8 cellular contexts compared by ENCODE assay signal in the genomic region with DNA sequence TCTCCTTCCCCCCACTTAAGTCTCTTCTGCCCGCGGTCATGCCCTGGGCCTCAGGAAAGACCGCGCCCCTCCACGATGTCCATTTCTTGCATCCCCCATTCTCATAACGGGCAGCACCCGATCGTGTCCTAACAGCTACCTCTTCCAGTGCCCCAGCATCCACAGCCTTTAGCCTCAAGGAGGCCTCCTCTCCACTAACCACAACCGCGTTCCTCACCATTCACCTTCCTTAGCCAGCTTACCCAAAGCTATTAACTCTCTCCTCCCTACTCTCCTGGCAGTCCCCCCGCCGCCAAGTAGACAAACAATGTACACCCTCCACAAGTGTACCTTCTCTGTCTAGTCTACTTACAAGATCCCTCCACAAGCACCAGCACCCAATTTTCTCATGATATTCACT. TPM values are rescaled to one million over a fixed set of nuclear protein-coding genes. Genes with fewer than 3 reads are reported as not detected.
DNase-seq lines count a peak whose midpoint lies in the region; ATAC-seq and TF ChIP-seq lines count a peak whose summit lies in the region.

No MANE protein-coding gene starts in this region.

- TSS peak; percentile 88 for BruUV-seq in MCF 10A (replicated peaks; lab: Mats Ljungman, UMichigan)

- CTCF ChIA-PET in MCF 10A (lab: Yijun Ruan, JAX): interaction anchor here (0.6 kb wide), 1 partner anchor 11 kb away, joined by 3 read pairs; no protein-coding TSS in a partner anchor

- H3K36me3 ChIP-seq in Loucy (ENCODE audit: insufficient read depth, low read length) (no peaks in the 10 kb centered on the region), left lung (no peaks in the 10 kb centered on the region), thymus (ENCODE audit: control insufficient read depth, insufficient read depth) (no peaks in the 10 kb centered on the region)

- peak overlapping the region; percentile 92 for H2AFZ ChIP-seq in Loucy (ENCODE audit: low read length)

- H3K9ac ChIP-seq in Loucy (ENCODE audit: low read depth, low read length, poor library complexity, severe bottlenecking): peak overlapping the region; percentile 79

- peak overlapping the region; percentile 83 for H3K4me3 Mint-ChIP-seq in MCF 10A (ENCODE audit: unreplicated experiment)

- no peaks in the 10 kb centered on the region for H3K9me3 ChIP-seq in Loucy (ENCODE audit: insufficient read depth, low read depth, low read length)
- no peaks in the 10 kb centered on the region for H3K9me3 ChIP-seq in left lung
- no peaks in the 10 kb centered on the region for H3K9me3 ChIP-seq in thymus (ENCODE audit: control insufficient read depth)

- POLR2A ChIA-PET in MCF 10A (lab: Yijun Ruan, JAX): interaction anchor here (0.6 to 2.6 kb wide), 6 partner anchors 95 to 1567 kb away, joined by 3 to 11 read pairs (median 3); a partner anchor contains a TSS

- H3K27ac ChIP-seq in C4-2B: peak overlapping the region; percentile 84
- H3K27ac ChIP-seq in left lung: peak overlapping the region; percentile 83 to 88
- peak overlapping the region; percentile 88 for H3K27ac ChIP-seq in thymus (ENCODE audit: low read depth)

- intact Hi-C loops in MCF 10A (cut with micrococcal nuclease) (no loop called here), left lung (cut with DNase I) (no loop called here)

- 9% methylated on average over 12 of the region's 12 CpGs for WGBS in thymus

- peak overlapping the region; percentile 83 for H3K4me2 ChIP-seq in Loucy (ENCODE audit: low read depth, low read length, poor library complexity, severe bottlenecking)

- H3K27me3 Mint-ChIP-seq in MCF 10A (ENCODE audit: insufficient read depth, unreplicated experiment): peaks cover 41% of the 10 kb centered on the region

- peak; percentile 2 for DNase-seq in MCF 10A (ENCODE audit: unreplicated experiment)
- no peak for DNase-seq in left lung
- no peak for DNase-seq in NCI-H1694 treated with DMSO at 0.1 percent for 48 hours (lab: John Stamatoyannopoulos, UW)
- DNase-seq in occipital lobe (lab: John Stamatoyannopoulos, UW): no peak
- no peak for DNase-seq in NCI-H446 treated with DMSO at 0.1 percent for 48 hours (lab: John Stamatoyannopoulos, UW)

- peaks cover 6% of the 10 kb centered on the region for H3K4me1 ChIP-seq in Loucy (ENCODE audit: insufficient read depth, low read length, poor library complexity, severe bottlenecking)
- H3K4me1 ChIP-seq in left lung: no peaks in the 10 kb centered on the region
- no peaks in the 10 kb centered on the region for H3K4me1 ChIP-seq in thymus (ENCODE audit: control insufficient read depth, insufficient read depth, low read length)

- H3K4me1 Mint-ChIP-seq in MCF 10A (ENCODE audit: insufficient read depth, unreplicated experiment): peaks cover 6% of the 10 kb centered on the region

- peaks cover 6% of the 10 kb centered on the region for H3K36me3 Mint-ChIP-seq in MCF 10A (ENCODE audit: insufficient read depth, unreplicated experiment)

- peak; percentile 7 for ATAC-seq in left lung

- no peaks in the 10 kb centered on the region for H3K9me2 ChIP-seq in Loucy (replicated peaks; ENCODE audit: low read depth, low read length)

- H3K27me3 ChIP-seq in Loucy (ENCODE audit: insufficient read depth, low read length, poor library complexity, severe bottlenecking) (no peaks in the 10 kb centered on the region), left lung (peaks cover 0 to 7% of the 10 kb centered on the region in 2 donors), thymus (ENCODE audit: control insufficient read depth, insufficient read depth) (no peaks in the 10 kb centered on the region)

- H3K27ac Mint-ChIP-seq in MCF 10A (ENCODE audit: low read depth, unreplicated experiment): peak overlapping the region; percentile 90

- peaks cover 5% of the 10 kb centered on the region for H3K9me3 Mint-ChIP-seq in MCF 10A (ENCODE audit: unreplicated experiment)

- H3K79me2 ChIP-seq in Loucy (ENCODE audit: insufficient read depth, low read length): no peaks in the 10 kb centered on the region

- H3K4me3 ChIP-seq in Loucy (ENCODE audit: low read length, poor library complexity, severe bottlenecking) (peak overlapping the region; percentile 85), left lung (peak overlapping the region; percentile 24 to 49), thymus (ENCODE audit: low read length) (peak overlapping the region; percentile 58)

- TF ChIP-seq CTCF in C4-2B (conservative IDR thresholded peaks at IDR 0.05): no peak
- no peak for TF ChIP-seq CTCF in Loucy (conservative IDR thresholded peaks at IDR 0.05; ENCODE audit: low read length)
- no peak for TF ChIP-seq CTCF in MCF 10A (IDR thresholded peaks at IDR 0.05; ENCODE audit: unreplicated experiment)
- TF ChIP-seq CTCF in left lung (IDR thresholded peaks at IDR 0.05): no peak

- no peaks in the 10 kb centered on the region for H3F3A ChIP-seq in Loucy (ENCODE audit: low read depth)

- H4K20me1 ChIP-seq in Loucy (ENCODE audit: insufficient read depth, low read length, poor library complexity, severe bottlenecking): no peaks in the 10 kb centered on the region

RNA-seq across cellular contexts. Expression of a gene that starts 58.6 kb away (rescaled TPM):
- not detected in 2 replicates for total RNA-seq in MCF 10A (2022)
- total RNA-seq in left lung: not detected
- 0.32 TPM for polyA plus RNA-seq in thymus
- total RNA-seq in occipital lobe: not detected
